Comparison of ENCODE assay signal across 8 cellular contexts in the genomic region with DNA sequence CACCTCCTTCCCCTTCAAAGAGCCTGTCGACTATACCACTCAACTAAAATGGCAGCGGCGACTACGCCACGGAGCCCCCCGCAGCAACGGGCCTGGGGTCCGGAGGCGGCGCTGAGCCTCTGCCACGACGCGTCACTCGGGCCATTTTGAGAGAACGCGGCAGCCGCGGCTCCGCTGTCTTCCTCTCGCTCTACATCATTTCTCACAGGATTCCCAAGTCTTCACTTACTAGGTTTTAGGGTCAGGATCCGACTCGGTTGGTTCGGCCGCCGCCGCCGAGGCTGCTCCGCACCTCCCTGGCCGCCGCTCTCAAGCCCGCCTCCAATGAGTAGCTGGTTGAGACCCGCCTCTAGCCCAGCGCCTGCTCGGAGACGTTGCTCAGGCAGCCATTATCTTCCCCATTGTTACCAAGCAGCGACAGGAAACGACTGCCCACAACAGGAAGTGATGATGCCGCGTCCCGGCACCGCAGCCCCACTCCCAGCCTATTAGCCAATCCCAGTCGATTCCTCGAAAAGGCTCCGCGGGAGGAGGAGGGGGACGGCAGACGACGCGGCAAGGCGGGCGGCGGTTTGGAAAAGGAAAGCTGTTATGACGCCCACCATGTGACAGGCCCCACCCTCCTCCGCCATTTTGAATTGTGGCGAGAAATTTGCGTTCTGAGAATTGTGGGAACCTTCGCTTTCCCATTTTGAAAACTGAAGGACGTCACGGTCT. TPM values are rescaled to one million over a fixed set of nuclear protein-coding genes. Genes with fewer than 3 reads are reported as not detected.
A peak's percentile ranks its signal among the peaks of the same experiment; 100 is the strongest.
DNase-seq lines count a peak whose midpoint lies in the region; ATAC-seq, FAIRE-seq and TF ChIP-seq lines count a peak whose summit lies in the region.

A gene with protein sequence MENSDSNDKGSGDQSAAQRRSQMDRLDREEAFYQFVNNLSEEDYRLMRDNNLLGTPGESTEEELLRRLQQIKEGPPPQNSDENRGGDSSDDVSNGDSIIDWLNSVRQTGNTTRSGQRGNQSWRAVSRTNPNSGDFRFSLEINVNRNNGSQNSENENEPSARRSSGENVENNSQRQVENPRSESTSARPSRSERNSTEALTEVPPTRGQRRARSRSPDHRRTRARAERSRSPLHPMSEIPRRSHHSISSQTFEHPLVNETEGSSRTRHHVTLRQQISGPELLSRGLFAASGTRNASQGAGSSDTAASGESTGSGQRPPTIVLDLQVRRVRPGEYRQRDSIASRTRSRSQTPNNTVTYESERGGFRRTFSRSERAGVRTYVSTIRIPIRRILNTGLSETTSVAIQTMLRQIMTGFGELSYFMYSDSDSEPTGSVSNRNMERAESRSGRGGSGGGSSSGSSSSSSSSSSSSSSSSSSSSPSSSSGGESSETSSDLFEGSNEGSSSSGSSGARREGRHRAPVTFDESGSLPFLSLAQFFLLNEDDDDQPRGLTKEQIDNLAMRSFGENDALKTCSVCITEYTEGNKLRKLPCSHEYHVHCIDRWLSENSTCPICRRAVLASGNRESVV (minus strand): TSS at position 432 of the 717 bp plus-strand sequence. CDS start 18,647 bp downstream, outside the sequence.

- POLR2A ChIA-PET in AG04449 (lab: Yijun Ruan, JAX), result no interaction called here

- H3K27ac ChIP-seq in small intestine (ENCODE audit: low read depth in 1 of 2, low read length in 1 of 2), result peak within 1 kb of the TSS; percentile 88 to 96

- FAIRE-seq in bronchial epithelial cell (lab: Jason Lieb, UNC), result no peak
- peak; percentile 30 for FAIRE-seq in small intestine (lab: Jason Lieb, UNC)

- 0 to 28% (median 10%) methylated on average over 46 to 59 of the region's 59 CpGs for WGBS in small intestine, 3 donors

- CTCF ChIA-PET in AG04449 (lab: Yijun Ruan, JAX), result no interaction called here

- TF ChIP-seq CTCF in AG04449 (IDR thresholded peaks at IDR 0.05; ENCODE audit: insufficient read depth, low read length, missing control alignments), result no peak
- no peak for TF ChIP-seq CTCF in WI38 (IDR thresholded peaks at IDR 0.05; ENCODE audit: low read depth, low read length)
- TF ChIP-seq CTCF in bronchial epithelial cell (IDR thresholded peaks at IDR 0.05; ENCODE audit: insufficient read depth, low read length, severe bottlenecking), result no peak

- no peaks in the 10 kb centered on the region for H3K4me1 ChIP-seq in small intestine (ENCODE audit: control insufficient read depth in 2 of 2, insufficient read depth in 1 of 2, low read depth in 1 of 2, low read length in 1 of 2)

- H3K27me3 ChIP-seq in bronchial epithelial cell (ENCODE audit: control insufficient read depth, insufficient read depth, low read length) (no peaks in the 10 kb centered on the region), small intestine (ENCODE audit: control insufficient read depth in 2 of 2, insufficient read depth in 2 of 2, low read length in 2 of 2) (no peaks in the 10 kb centered on the region)

- DNase-seq in AG04449 (ENCODE audit: low read depth, low spot score), result peak; percentile 72
- DNase-seq in NCI-H2227 treated with DMSO at 0.1 percent for 48 hours (lab: John Stamatoyannopoulos, UW), result peak; percentile 99
- peak; percentile 88 for DNase-seq in bronchial epithelial cell (ENCODE audit: low read depth)
- DNase-seq in iPS-NIHi11 (ENCODE audit: low spot score), result peak; percentile 92
- DNase-seq in small intestine, result peak; percentile 94

- peak within 1 kb of the TSS; percentile 75 for H3K4me3 ChIP-seq in AG04449 (ENCODE audit: low read depth, low read length)
- peak within 1 kb of the TSS; percentile 82 for H3K4me3 ChIP-seq in WI38 (ENCODE audit: low read depth, low read length)
- peak within 1 kb of the TSS; percentile 83 for H3K4me3 ChIP-seq in bronchial epithelial cell (ENCODE audit: low read depth, low read length)
- H3K4me3 ChIP-seq in small intestine (ENCODE audit: low read depth in 1 of 2, low read length in 2 of 2), result peak within 1 kb of the TSS; percentile 52 to 60

- H3K36me3 ChIP-seq in bronchial epithelial cell (ENCODE audit: control insufficient read depth, insufficient read depth, low read length) (no peaks in the 10 kb centered on the region), small intestine (ENCODE audit: control insufficient read depth in 2 of 2, insufficient read depth in 2 of 2, low read length in 2 of 2) (no peaks in the 10 kb centered on the region)

- no peaks in the 10 kb centered on the region for H3K9me3 ChIP-seq in small intestine (ENCODE audit: control insufficient read depth, low read depth)

- ATAC-seq in GM18907 (IDR thresholded peaks at IDR 0.05; ENCODE audit: unreplicated experiment), result peak; percentile 96
- peak; percentile 94 for ATAC-seq in HG03159 (IDR thresholded peaks at IDR 0.05; ENCODE audit: unreplicated experiment)

RNA-seq across cellular contexts. Expression of the gene that starts here (rescaled TPM):
- 49.8 and 55.8 TPM in 2 replicates for total RNA-seq in bronchial epithelial cell
- polyA plus RNA-seq in small intestine, result 1 to 10 TPM; 2.7 to 7.8 (median 3.5) TPM

Comparison
In these comparisons a context has a peak if more than half of its experiments do, and no peak if none do; other contexts are left out.
1. Peak in every context shown above with its lines: DNase-seq, ATAC-seq, H3K4me3 ChIP-seq and H3K27ac ChIP-seq.